ENCODE assay signal across 17 cellular contexts in genomic region chr16:85051067-85051709, GRCh38.
"Had no signal": no experiment of that assay in that cellular context is flagged by ENCODE, and none has a peak within 500 bp of the region (broad histone marks: within the 10 kb centered on the region; RNA-seq: fewer than 3 reads in every experiment).

No MANE protein-coding gene starts in this region.

- H3K9me3 ChIP-seq: breast epithelium, upper lobe of left lung had no signal

- H3K27ac ChIP-seq: breast epithelium, upper lobe of left lung had no signal

- H3K4me3 ChIP-seq: breast epithelium, smooth muscle cell, upper lobe of left lung had no signal

- H3K27ac Mint-ChIP-seq: activated CD4-positive, alpha-beta T cell treated with anti-CD3 and anti-CD28 coated beads, Interleukin-2, amount 10 ng/mL, durations not matched to agents 7 days and 5 days; activated naive CD4-positive, alpha-beta T cell treated with anti-CD3 and anti-CD28 coated beads, Interleukin-2, amount 10 ng/mL, durations not matched to agents 7 days and 5 days; activated T-helper 2 cell treated with anti-CD3 and anti-CD28 coated beads, Interferon-gamma antibody, Interleukin-2, Interleukin-4, amounts not matched to agents 10 μg/mL and 5 μg/mL and 100 μg/mL, durations not matched to agents 14 hours and 24 hours and 36 hours; endodermal cell; stimulated activated effector memory CD8-positive, alpha-beta T cell treated with anti-CD3 and anti-CD28 coated beads, Interleukin-12 subunit alpha, Interleukin-12 subunit beta, amount 100 ng/mL, for 72 hours; T-helper 17 cell had no signal

- H3K27me3 ChIP-seq: breast epithelium, upper lobe of left lung had no signal

- H3K9me3 Mint-ChIP-seq: activated naive CD4-positive, alpha-beta T cell treated with anti-CD3 and anti-CD28 coated beads, Interleukin-2, amount 10 ng/mL, durations not matched to agents 7 days and 5 days; activated T-helper 2 cell treated with anti-CD3 and anti-CD28 coated beads, Interferon-gamma antibody, Interleukin-2, Interleukin-4, amounts not matched to agents 10 μg/mL and 5 μg/mL and 100 μg/mL, durations not matched to agents 14 hours and 24 hours and 36 hours; endodermal cell; neural crest cell; stimulated activated effector memory CD8-positive, alpha-beta T cell treated with anti-CD3 and anti-CD28 coated beads, Interleukin-12 subunit alpha, Interleukin-12 subunit beta, amount 100 ng/mL, for 72 hours had no signal

- H3K4me3 Mint-ChIP-seq: activated CD4-positive, alpha-beta T cell treated with anti-CD3 and anti-CD28 coated beads, Interleukin-2, amount 10 ng/mL, durations not matched to agents 7 days and 5 days; activated naive CD4-positive, alpha-beta T cell treated with anti-CD3 and anti-CD28 coated beads, Interleukin-2, amount 10 ng/mL, durations not matched to agents 7 days and 5 days; endodermal cell; neural crest cell; stimulated activated effector memory CD8-positive, alpha-beta T cell treated with anti-CD3 and anti-CD28 coated beads, Interleukin-12 subunit alpha, Interleukin-12 subunit beta, amount 100 ng/mL, for 72 hours; T-helper 17 cell had no signal

- H3K27me3 Mint-ChIP-seq: activated CD4-positive, alpha-beta T cell treated with anti-CD3 and anti-CD28 coated beads, Interleukin-2, amount 10 ng/mL, durations not matched to agents 7 days and 5 days; T-helper 17 cell had no signal

- ATAC-seq: T-helper 17 cell had no signal

- DNase-seq: activated CD4-positive, alpha-beta T cell treated with anti-CD3 and anti-CD28 coated beads, Interleukin-2, amount 10 ng/mL, durations not matched to agents 7 days and 5 days; activated CD4-positive, CD25-positive, alpha-beta regulatory T cell; activated naive CD4-positive, alpha-beta T cell treated with anti-CD3 and anti-CD28 coated beads, Interleukin-2, amount 10 ng/mL, durations not matched to agents 7 days and 5 days; activated T-cell treated with anti-CD3 and anti-CD28 coated beads for 4 hours; amygdala; endodermal cell; erythroblast; glutamatergic neuron; mammary epithelial cell; retina; T-helper 17 cell; upper lobe of left lung had no signal

- H3K36me3 ChIP-seq: breast epithelium, upper lobe of left lung had no signal
